25 cellular contexts compared by ENCODE assay signal in the genomic region with DNA sequence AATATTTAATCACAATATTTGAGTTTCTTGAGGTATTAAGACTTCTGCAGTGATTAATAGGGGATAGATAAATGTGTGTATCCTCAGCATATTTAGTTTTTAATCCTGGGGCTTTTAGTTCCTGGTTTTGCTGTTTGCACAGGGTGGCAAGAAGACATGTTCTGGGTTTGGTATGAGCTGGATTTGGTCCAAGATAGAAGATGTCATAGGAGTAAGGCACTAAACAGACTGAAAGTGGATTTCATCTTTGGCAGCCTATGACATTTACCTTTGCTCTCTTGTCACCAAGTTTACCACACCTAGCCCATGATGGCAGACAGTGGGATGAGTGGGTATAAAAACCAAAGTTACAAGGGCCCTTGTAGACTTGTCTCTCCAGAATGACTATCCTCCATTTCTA.
"Had no signal": no experiment of that assay in that cellular context is flagged by ENCODE, and none has a peak within 500 bp of the region (broad histone marks: within the 10 kb centered on the region; RNA-seq: fewer than 3 reads in every experiment).

No MANE protein-coding gene starts in this region.

- H3K27me3 ChIP-seq: brain microvascular endothelial cell had no signal

- H3K36me3 ChIP-seq: brain microvascular endothelial cell, WERI-Rb-1 had no signal

- DNase-seq: activated B cell treated with CpG ODN at 0.5 μM for 24 hours; activated CD4-positive, alpha-beta T cell treated with anti-CD3 and anti-CD28 coated beads for 48 hours; activated CD4-positive, alpha-beta T cell treated with anti-CD3 and anti-CD28 coated beads, Interleukin-2, amount 50 U/mL, for 1 hour; activated CD4-positive, alpha-beta T cell treated with anti-CD3 and anti-CD28 coated beads, Interleukin-2, amount 50 U/mL, for 48 hours; activated CD8-positive, alpha-beta memory T cell treated with anti-CD3 and anti-CD28 coated beads for 24 hours; activated CD8-positive, alpha-beta T cell treated with anti-CD3 and anti-CD28 coated beads for 36 hours; activated effector memory CD4-positive, alpha-beta T cell treated with Interleukin-2 at 50 U/mL for 16 hours; activated gamma-delta T cell treated with Interleukin-2 at 50 U/mL for 16 hours; activated naive CD4-positive, alpha-beta T cell treated with anti-CD3 and anti-CD28 coated beads, Interleukin-2, amount 50 U/mL, for 16 hours; activated naive CD4-positive, alpha-beta T cell treated with Interleukin-2 at 50 U/mL for 16 hours; activated T-cell treated with anti-CD3 and anti-CD28 coated beads, Interleukin-2, amount 50 U/mL, for 4 hours; amniotic stem cell; anterior cingulate cortex; brain microvascular endothelial cell; cortex of kidney; dermis blood vessel endothelial cell; effector CD4-positive, alpha-beta T cell; effector memory CD8-positive, alpha-beta T cell; foreskin fibroblast; head of caudate nucleus; T1000; WERI-Rb-1 had no signal

- H3K27ac ChIP-seq: brain microvascular endothelial cell, epithelial cell of prostate, WERI-Rb-1 had no signal

- ATAC-seq: activated CD4-positive, CD25-positive, alpha-beta regulatory T cell treated with anti-CD3 and anti-CD28 coated beads, Interleukin-2, amount 50 U/mL, for 24 hours; activated CD8-positive, alpha-beta T cell treated with anti-CD3 and anti-CD28 coated beads for 36 hours; activated T-cell treated with anti-CD3 and anti-CD28 coated beads, Interleukin-2, amount 50 U/mL, for 4 hours; activated T-helper 17 cell treated with anti-CD3 and anti-CD28 coated beads, Interleukin-2, amount 50 U/mL, for 72 hours; effector memory CD8-positive, alpha-beta T cell had no signal
